Comparison of ENCODE assay signal across 1 cellular context in genomic region chr22:47884200-47884599, GRCh38.
TF ChIP-seq lines count a peak whose summit lies in the region.

No MANE protein-coding gene starts in this region.

TF ChIP-seq in GM23338, 12 proteins besides CTCF, POLR2A, EP300 and RAD21 (continued from another document):
- TF ChIP-seq REST (IDR thresholded peaks at IDR 0.05; ENCODE audit: unreplicated experiment): no peak
- TF ChIP-seq JUNB (IDR thresholded peaks at IDR 0.05; ENCODE audit: unreplicated experiment): no peak
- no peak for TF ChIP-seq ETS1 (IDR thresholded peaks at IDR 0.05)
- TF ChIP-seq, protein P1, sequence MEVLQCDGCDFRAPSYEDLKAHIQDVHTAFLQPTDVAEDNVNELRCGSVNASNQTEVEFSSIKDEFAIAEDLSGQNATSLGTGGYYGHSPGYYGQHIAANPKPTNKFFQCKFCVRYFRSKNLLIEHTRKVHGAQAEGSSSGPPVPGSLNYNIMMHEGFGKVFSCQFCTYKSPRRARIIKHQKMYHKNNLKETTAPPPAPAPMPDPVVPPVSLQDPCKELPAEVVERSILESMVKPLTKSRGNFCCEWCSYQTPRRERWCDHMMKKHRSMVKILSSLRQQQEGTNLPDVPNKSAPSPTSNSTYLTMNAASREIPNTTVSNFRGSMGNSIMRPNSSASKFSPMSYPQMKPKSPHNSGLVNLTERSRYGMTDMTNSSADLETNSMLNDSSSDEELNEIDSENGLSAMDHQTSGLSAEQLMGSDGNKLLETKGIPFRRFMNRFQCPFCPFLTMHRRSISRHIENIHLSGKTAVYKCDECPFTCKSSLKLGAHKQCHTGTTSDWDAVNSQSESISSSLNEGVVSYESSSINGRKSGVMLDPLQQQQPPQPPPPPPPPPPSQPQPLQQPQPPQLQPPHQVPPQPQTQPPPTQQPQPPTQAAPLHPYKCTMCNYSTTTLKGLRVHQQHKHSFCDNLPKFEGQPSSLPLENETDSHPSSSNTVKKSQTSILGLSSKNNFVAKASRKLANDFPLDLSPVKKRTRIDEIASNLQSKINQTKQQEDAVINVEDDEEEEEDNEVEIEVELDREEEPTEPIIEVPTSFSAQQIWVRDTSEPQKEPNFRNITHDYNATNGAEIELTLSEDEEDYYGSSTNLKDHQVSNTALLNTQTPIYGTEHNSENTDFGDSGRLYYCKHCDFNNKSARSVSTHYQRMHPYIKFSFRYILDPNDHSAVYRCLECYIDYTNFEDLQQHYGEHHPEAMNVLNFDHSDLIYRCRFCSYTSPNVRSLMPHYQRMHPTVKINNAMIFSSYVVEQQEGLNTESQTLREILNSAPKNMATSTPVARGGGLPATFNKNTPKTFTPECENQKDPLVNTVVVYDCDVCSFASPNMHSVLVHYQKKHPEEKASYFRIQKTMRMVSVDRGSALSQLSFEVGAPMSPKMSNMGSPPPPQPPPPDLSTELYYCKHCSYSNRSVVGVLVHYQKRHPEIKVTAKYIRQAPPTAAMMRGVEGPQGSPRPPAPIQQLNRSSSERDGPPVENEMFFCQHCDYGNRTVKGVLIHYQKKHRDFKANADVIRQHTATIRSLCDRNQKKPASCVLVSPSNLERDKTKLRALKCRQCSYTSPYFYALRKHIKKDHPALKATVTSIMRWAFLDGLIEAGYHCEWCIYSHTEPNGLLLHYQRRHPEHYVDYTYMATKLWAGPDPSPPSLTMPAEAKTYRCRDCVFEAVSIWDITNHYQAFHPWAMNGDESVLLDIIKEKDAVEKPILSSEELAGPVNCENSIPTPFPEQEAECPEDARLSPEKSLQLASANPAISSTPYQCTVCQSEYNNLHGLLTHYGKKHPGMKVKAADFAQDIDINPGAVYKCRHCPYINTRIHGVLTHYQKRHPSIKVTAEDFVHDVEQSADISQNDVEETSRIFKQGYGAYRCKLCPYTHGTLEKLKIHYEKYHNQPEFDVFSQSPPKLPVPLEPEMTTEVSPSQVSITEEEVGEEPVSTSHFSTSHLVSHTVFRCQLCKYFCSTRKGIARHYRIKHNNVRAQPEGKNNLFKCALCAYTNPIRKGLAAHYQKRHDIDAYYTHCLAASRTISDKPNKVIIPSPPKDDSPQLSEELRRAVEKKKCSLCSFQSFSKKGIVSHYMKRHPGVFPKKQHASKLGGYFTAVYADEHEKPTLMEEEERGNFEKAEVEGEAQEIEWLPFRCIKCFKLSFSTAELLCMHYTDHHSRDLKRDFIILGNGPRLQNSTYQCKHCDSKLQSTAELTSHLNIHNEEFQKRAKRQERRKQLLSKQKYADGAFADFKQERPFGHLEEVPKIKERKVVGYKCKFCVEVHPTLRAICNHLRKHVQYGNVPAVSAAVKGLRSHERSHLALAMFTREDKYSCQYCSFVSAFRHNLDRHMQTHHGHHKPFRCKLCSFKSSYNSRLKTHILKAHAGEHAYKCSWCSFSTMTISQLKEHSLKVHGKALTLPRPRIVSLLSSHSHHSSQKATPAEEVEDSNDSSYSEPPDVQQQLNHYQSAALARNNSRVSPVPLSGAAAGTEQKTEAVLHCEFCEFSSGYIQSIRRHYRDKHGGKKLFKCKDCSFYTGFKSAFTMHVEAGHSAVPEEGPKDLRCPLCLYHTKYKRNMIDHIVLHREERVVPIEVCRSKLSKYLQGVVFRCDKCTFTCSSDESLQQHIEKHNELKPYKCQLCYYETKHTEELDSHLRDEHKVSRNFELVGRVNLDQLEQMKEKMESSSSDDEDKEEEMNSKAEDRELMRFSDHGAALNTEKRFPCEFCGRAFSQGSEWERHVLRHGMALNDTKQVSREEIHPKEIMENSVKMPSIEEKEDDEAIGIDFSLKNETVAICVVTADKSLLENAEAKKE (CRISPR knock-in tag; IDR thresholded peaks at IDR 0.05): no peak
- no peak for TF ChIP-seq CREB1 (CRISPR knock-in tag; IDR thresholded peaks at IDR 0.05; ENCODE audit: low read depth)
- no peak for TF ChIP-seq NANOG (IDR thresholded peaks at IDR 0.05; ENCODE audit: borderline replicate concordance)
- no peak for TF ChIP-seq STAT1 (IDR thresholded peaks at IDR 0.05; ENCODE audit: unreplicated experiment)
TF ChIP-seq in GM23338: peak in this region for 0.
